Comparison of ENCODE assay signal across 8 cellular contexts in genomic region chr3:20340324-20340928, GRCh38.
DNase-seq lines count a peak whose midpoint lies in the region; ATAC-seq and TF ChIP-seq lines count a peak whose summit lies in the region.

No MANE protein-coding gene starts in this region.

- ATAC-seq in aorta (ENCODE audit: low FRiP score), result peak; percentile 84

- no peak overlapping the region for H3K4me3 Mint-ChIP-seq in activated naive CD4-positive, alpha-beta T cell treated with anti-CD3 and anti-CD28 coated beads, Interleukin-2, amount 10 ng/mL, durations not matched to agents 7 days and 5 days

- H3K9me3 ChIP-seq in aorta (ENCODE audit: control insufficient read depth, low read length), result no peaks in the 10 kb centered on the region

- intact Hi-C loops in head of caudate nucleus (cut with DNase I) (no loop called here), posterior cingulate gyrus (cut with DNase I) (loop anchor here (5.0 kb wide), 1 partner anchor 1772 kb away; no protein-coding TSS in a partner anchor), aorta (cut with DNase I) (loop anchor here in 1 of 2 donors (5.0 kb wide), 1 partner anchor 1777 kb away; no protein-coding TSS in a partner anchor)

- H3K36me3 ChIP-seq in H7 (replicated peaks; ENCODE audit: control insufficient read depth, insufficient read depth, low read length), result no peaks in the 10 kb centered on the region
- H3K36me3 ChIP-seq in aorta (ENCODE audit: control insufficient read depth in 1 of 2, insufficient read depth in 2 of 2, low read length in 1 of 2), result no peaks in the 10 kb centered on the region

- H3K36me3 Mint-ChIP-seq in activated naive CD4-positive, alpha-beta T cell treated with anti-CD3 and anti-CD28 coated beads, Interleukin-2, amount 10 ng/mL, durations not matched to agents 7 days and 5 days, result no peaks in the 10 kb centered on the region

- TF ChIP-seq CTCF in GM12864 (IDR thresholded peaks at IDR 0.05; ENCODE audit: low read depth, low read length, missing control alignments), result peak; percentile 98
- TF ChIP-seq CTCF in LNCAP (IDR thresholded peaks at IDR 0.05), result peak; percentile 89

- 25 to 28% methylated on average over 6 of the region's 6 CpGs for WGBS in aorta, 2 donors

- no peak overlapping the region for H3K27ac Mint-ChIP-seq in activated naive CD4-positive, alpha-beta T cell treated with anti-CD3 and anti-CD28 coated beads, Interleukin-2, amount 10 ng/mL, durations not matched to agents 7 days and 5 days

- no peaks in the 10 kb centered on the region for H3K27me3 Mint-ChIP-seq in activated naive CD4-positive, alpha-beta T cell treated with anti-CD3 and anti-CD28 coated beads, Interleukin-2, amount 10 ng/mL, durations not matched to agents 7 days and 5 days

- H3K4me1 Mint-ChIP-seq in activated naive CD4-positive, alpha-beta T cell treated with anti-CD3 and anti-CD28 coated beads, Interleukin-2, amount 10 ng/mL, durations not matched to agents 7 days and 5 days, result no peaks in the 10 kb centered on the region

- peak; percentile 37 for DNase-seq in GM12864 (ENCODE audit: low read depth)
- peak; percentile 49 for DNase-seq in H7
- DNase-seq in SK-MEL-5 (ENCODE audit: low read depth, low spot score), result peak; percentile 87
- peak; percentile 75 for DNase-seq in activated naive CD4-positive, alpha-beta T cell treated with anti-CD3 and anti-CD28 coated beads, Interleukin-2, amount 10 ng/mL, durations not matched to agents 7 days and 5 days
- DNase-seq in head of caudate nucleus, result peak; percentile 10 to 92 (median 73)
- peak in 9 of 10 donors; percentile 26 to 93 (median 67) for DNase-seq in posterior cingulate gyrus
- DNase-seq in aorta, result peak in 1 of 2 donors; percentile 59

- H3K4me3 ChIP-seq in GM12864 (ENCODE audit: low read depth, low read length), result no peak overlapping the region
- H3K4me3 ChIP-seq in H7 (ENCODE audit: insufficient read depth, low read depth, low read length), result no peak overlapping the region
- H3K4me3 ChIP-seq in aorta (ENCODE audit: low read length in 2 of 2), result no peak overlapping the region

- no peaks in the 10 kb centered on the region for H3K4me1 ChIP-seq in aorta (ENCODE audit: control insufficient read depth in 1 of 2, insufficient read depth in 2 of 2, low read length in 2 of 2)

- H3K27ac ChIP-seq in aorta (ENCODE audit: low read depth in 1 of 2, low read length in 2 of 2), result no peak overlapping the region

- in situ Hi-C loops in SK-MEL-5 (cut with HindIII; ENCODE audit: low pct_unique_long_range_greater_than_20kb, low sequenced_read_pairs), result no loop called here

- no peaks in the 10 kb centered on the region for H3K27me3 ChIP-seq in H7 (ENCODE audit: control insufficient read depth, insufficient read depth, low read length)
- no peaks in the 10 kb centered on the region for H3K27me3 ChIP-seq in aorta (ENCODE audit: control insufficient read depth in 1 of 2, insufficient read depth in 2 of 2, low read length in 1 of 2)

- CTCF ChIA-PET in activated naive CD4-positive, alpha-beta T cell treated with anti-CD3 and anti-CD28 coated beads, Interleukin-2, amount 10 ng/mL, durations not matched to agents 7 days and 5 days (lab: Charles Lee), result interaction anchor here (1.3 kb wide), 1 partner anchor 9 kb away, joined by 3 read pairs; no protein-coding TSS in a partner anchor

- no peaks in the 10 kb centered on the region for H3K9me3 Mint-ChIP-seq in activated naive CD4-positive, alpha-beta T cell treated with anti-CD3 and anti-CD28 coated beads, Interleukin-2, amount 10 ng/mL, durations not matched to agents 7 days and 5 days
